ENCODE assay signal across 11 cellular contexts in genomic region chr3:45644467-45645201, GRCh38. TPM values are rescaled to one million over a fixed set of nuclear protein-coding genes. Genes with fewer than 3 reads are reported as not detected.
DNase-seq lines count a peak whose midpoint lies in the region; ATAC-seq and TF ChIP-seq lines count a peak whose summit lies in the region.
"Had no signal": no experiment of that assay in that cellular context is flagged by ENCODE, and none has a peak within 500 bp of the region (broad histone marks: within the 10 kb centered on the region; RNA-seq: fewer than 3 reads in every experiment).

No MANE protein-coding gene starts in this region.

- TF ChIP-seq CTCF in BJ (IDR thresholded peaks at IDR 0.05; ENCODE audit: insufficient read depth, low read depth, low read length) (no peak), colonic mucosa (IDR thresholded peaks at IDR 0.05) (no peak)
- no peak for TF ChIP-seq CTCF in activated CD8-positive, alpha-beta T cell treated with anti-CD3 and anti-CD28 coated beads for 36 hours (IDR thresholded peaks at IDR 0.05)

- ATAC-seq in activated CD8-positive, alpha-beta T cell treated with anti-CD3 and anti-CD28 coated beads for 36 hours: no peak

- no peak overlapping the region for H3K4me3 Mint-ChIP-seq in activated CD8-positive, alpha-beta T cell treated with anti-CD3 and anti-CD28 coated beads for 36 hours
- H3K4me3 Mint-ChIP-seq: T-helper 1 cell treated with Interleukin-12 subunit alpha and Interleukin-12 subunit beta and Interleukin-4 antibody, amounts not matched to agents 30 μg/mL and 1 μg/mL, for 36 hours had no signal

- DNase-seq in BJ (ENCODE audit: low read depth): peak; percentile 54
- DNase-seq in Karpas-422: peak; percentile 29
- no peak for DNase-seq in colonic mucosa
- peak; percentile 64 for DNase-seq in myocyte (ENCODE audit: low read depth)
- DNase-seq in stimulated activated naive CD4-positive, alpha-beta T cell treated with Interleukin-2 at 50 U/mL for 16 hours (lab: John Stamatoyannopoulos, UW): no peak
- DNase-seq in NCI-H2227 treated with DMSO at 0.1 percent for 48 hours (lab: John Stamatoyannopoulos, UW): no peak
- no peak for DNase-seq in AML-193 (lab: John Stamatoyannopoulos, UW)
- DNase-seq in activated CD8-positive, alpha-beta T cell treated with anti-CD3 and anti-CD28 coated beads for 36 hours: no peak
- DNase-seq: activated gamma-delta T cell treated with Interleukin-2 at 50 U/mL for 16 hours, Kasumi-1 had no signal

- H3K4me1 ChIP-seq in Karpas-422 (ENCODE audit: low read length) (no peaks in the 10 kb centered on the region), colonic mucosa (peaks cover 6% of the 10 kb centered on the region)

- H3K36me3 ChIP-seq in BJ (ENCODE audit: control insufficient read depth, insufficient read depth, low read length): peaks cover 3% of the 10 kb centered on the region; the same call in 1 of the 2 replicates
- H3K36me3 ChIP-seq in Karpas-422 (ENCODE audit: insufficient read depth, low read length): no peaks in the 10 kb centered on the region
- no peaks in the 10 kb centered on the region for H3K36me3 ChIP-seq in colonic mucosa

- H3K9ac ChIP-seq in Karpas-422 (ENCODE audit: low read length): no peak overlapping the region
- H3K9ac ChIP-seq in colonic mucosa (ENCODE audit: low read depth in 2 of 2, low read length in 2 of 2): no peak overlapping the region

- H3K36me3 Mint-ChIP-seq in activated CD8-positive, alpha-beta T cell treated with anti-CD3 and anti-CD28 coated beads for 36 hours (ENCODE audit: low read depth): peaks cover 21% of the 10 kb centered on the region

- H3K27me3 Mint-ChIP-seq in activated CD8-positive, alpha-beta T cell treated with anti-CD3 and anti-CD28 coated beads for 36 hours: no peaks in the 10 kb centered on the region

- no peak overlapping the region for H2AFZ ChIP-seq in Karpas-422 (ENCODE audit: low read length)

- H3K4me3 ChIP-seq in BJ (ENCODE audit: low read depth, low read length) (no peak overlapping the region), Karpas-422 (ENCODE audit: low read length) (no peak overlapping the region), colonic mucosa (no peak overlapping the region)

- H3K9me3 ChIP-seq in Karpas-422 (ENCODE audit: low read length) (no peaks in the 10 kb centered on the region), colonic mucosa (no peaks in the 10 kb centered on the region)

- 0 out of 2 replicates have a peak, but pooled peaks cover 5% of the 10 kb centered on the region for H4K20me1 ChIP-seq in Karpas-422 (ENCODE audit: insufficient read depth, low read depth, low read length)

- H3K4me1 Mint-ChIP-seq in activated CD8-positive, alpha-beta T cell treated with anti-CD3 and anti-CD28 coated beads for 36 hours (ENCODE audit: low read depth): peaks cover 7% of the 10 kb centered on the region

- H3K9me3 Mint-ChIP-seq in activated CD8-positive, alpha-beta T cell treated with anti-CD3 and anti-CD28 coated beads for 36 hours: peaks cover 3% of the 10 kb centered on the region

- POLR2A ChIA-PET in BJ (lab: Charles Lee): interaction anchor here (0.5 to 0.6 kb wide), 2 partner anchors 58 to 495 kb away, joined by 3 to 5 read pairs; no protein-coding TSS in a partner anchor
- POLR2A ChIA-PET in activated CD8-positive, alpha-beta T cell treated with anti-CD3 and anti-CD28 coated beads for 36 hours (lab: Charles Lee): interaction anchor here (1.5 kb wide), 1 partner anchor 19 kb away, joined by 3 read pairs; no protein-coding TSS in a partner anchor

- no peaks in the 10 kb centered on the region for H3K79me2 ChIP-seq in Karpas-422 (ENCODE audit: low read length)

- no peak overlapping the region for H3K27ac Mint-ChIP-seq in activated CD8-positive, alpha-beta T cell treated with anti-CD3 and anti-CD28 coated beads for 36 hours

- CTCF ChIA-PET in BJ (lab: Yijun Ruan, JAX): interaction anchor here (0.8 to 2.2 kb wide), 7 partner anchors 12 to 603 kb away, joined by 3 to 9 read pairs (median 6); partner anchors contain the start of gene LIMD1
- CTCF ChIA-PET in activated CD8-positive, alpha-beta T cell treated with anti-CD3 and anti-CD28 coated beads for 36 hours (lab: Charles Lee): interaction anchor here (1.0 to 3.1 kb wide), 3 partner anchors 9 to 15 kb away, joined by 3 to 18 read pairs (median 11); no protein-coding TSS in a partner anchor

- H3K27me3 ChIP-seq in BJ (ENCODE audit: control insufficient read depth, insufficient read depth, low read length): no peaks in the 10 kb centered on the region
- no peaks in the 10 kb centered on the region for H3K27me3 ChIP-seq in Karpas-422 (ENCODE audit: low read length)
- no peaks in the 10 kb centered on the region for H3K27me3 ChIP-seq in colonic mucosa

- no peaks in the 10 kb centered on the region for H3K9me2 ChIP-seq in Karpas-422 (replicated peaks; ENCODE audit: insufficient read depth, low read length)

- H3K27ac ChIP-seq in Karpas-422 (ENCODE audit: low read length): no peak overlapping the region
- peak overlapping the region; percentile 27 for H3K27ac ChIP-seq in colonic mucosa

- intact Hi-C loops in colonic mucosa (cut with DNase I): no loop called here
- intact Hi-C loops in activated CD8-positive, alpha-beta T cell treated with anti-CD3 and anti-CD28 coated beads for 36 hours (cut with micrococcal nuclease): no loop called here

- H3K4me2 ChIP-seq in Karpas-422 (ENCODE audit: low read depth, low read length, poor library complexity, severe bottlenecking): no peak overlapping the region

RNA-seq across cellular contexts. Expression of gene SACM1L, which starts 44.6 kb away (rescaled TPM):
- polyA plus RNA-seq in BJ (2011; rRNA removed): 10.8 and 27.2 TPM in 2 replicates
- 19.8 and 29.9 TPM in 2 replicates for polyA minus RNA-seq in BJ (2011; rRNA and poly(A)+ RNA removed)
- 41.9 and 61.8 TPM in 2 replicates for total RNA-seq in Karpas-422 (2014; rRNA removed; shearing (Covaris generic); ENCODE audit: low replicate concordance)
- total RNA-seq in colonic mucosa (10 to 100 TPM; 47.2 TPM), myocyte (18.0 and 30.3 TPM in 2 replicates)
- polyA plus RNA-seq in myocyte (2012): 16.4 TPM
- total RNA-seq in activated CD8-positive, alpha-beta T cell treated with anti-CD3 and anti-CD28 coated beads for 36 hours: 10 to 100 TPM; 52.6 to 56.0 TPM

RNA-seq across cellular contexts. Expression of gene LIMD1, which starts 50.1 kb away (rescaled TPM):
- polyA plus RNA-seq in BJ (2011; rRNA removed): 9.8 and 13.9 TPM in 2 replicates
- 28.7 and 29.9 TPM in 2 replicates for polyA minus RNA-seq in BJ (2011; rRNA and poly(A)+ RNA removed)
- 3.5 and 5.7 TPM in 2 replicates for total RNA-seq in Karpas-422 (2014; rRNA removed; shearing (Covaris generic); ENCODE audit: low replicate concordance)
- total RNA-seq in colonic mucosa (10 to 100 TPM; 38.4 to 51.0 TPM), myocyte (29.2 and 35.9 TPM in 2 replicates)
- polyA plus RNA-seq in myocyte (2012): 12.4 TPM
- 10 to 100 TPM; 34.5 to 36.5 TPM for total RNA-seq in activated CD8-positive, alpha-beta T cell treated with anti-CD3 and anti-CD28 coated beads for 36 hours

Comparison
In these comparisons a context has a peak if more than half of its experiments do, and no peak if none do; other contexts are left out.
1. DNase-seq: peak in BJ (single experiment), Karpas-422 (single experiment) and myocyte (single experiment); none in colonic mucosa (single experiment), stimulated activated naive CD4-positive, alpha-beta T cell treated with Interleukin-2 at 50 U/mL for 16 hours (single experiment), NCI-H2227 treated with DMSO at 0.1 percent for 48 hours (single experiment), AML-193 (0 of 2) and activated CD8-positive, alpha-beta T cell treated with anti-CD3 and anti-CD28 coated beads for 36 hours (single experiment).